26 cellular contexts compared by ENCODE assay signal in the genomic region with DNA sequence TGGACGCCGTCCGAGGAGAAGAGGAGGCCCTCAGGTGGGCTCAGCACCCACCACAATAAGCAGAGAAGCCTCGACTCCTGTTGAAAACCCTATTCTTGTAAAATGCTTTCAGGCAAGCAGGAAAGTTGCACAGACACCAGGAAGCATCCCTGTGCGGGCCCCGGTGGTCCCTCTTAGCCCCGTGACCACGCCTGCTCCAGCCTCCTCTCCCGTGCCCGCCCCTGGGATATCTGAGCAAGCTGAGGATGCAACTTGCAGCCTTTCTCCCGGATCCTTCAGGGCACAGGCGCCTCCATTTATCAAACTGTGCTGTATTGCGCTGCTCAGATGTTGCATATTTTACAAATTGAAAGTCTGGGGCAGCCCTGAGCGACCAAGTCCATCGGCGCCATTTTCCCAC.
DNase-seq lines count a peak whose midpoint lies in the region; ATAC-seq, FAIRE-seq and TF ChIP-seq lines count a peak whose summit lies in the region.
"Had no signal": no experiment of that assay in that cellular context is flagged by ENCODE, and none has a peak within 500 bp of the region (broad histone marks: within the 10 kb centered on the region; RNA-seq: fewer than 3 reads in every experiment).

No MANE protein-coding gene starts in this region.

- no peak for FAIRE-seq in kidney (lab: Jason Lieb, UNC)
- FAIRE-seq: GM18507, H1 had no signal

- intact Hi-C loops in heart left ventricle (cut with DNase I), result no loop called here
- intact Hi-C loops in kidney (cut with DNase I), result no loop called here
- intact Hi-C loops in posterior vena cava (cut with DNase I), result loop anchor here in 1 of 2 donors (5.0 kb wide), 1 partner anchor 383 kb away; no protein-coding TSS in a partner anchor
- intact Hi-C loops in uterus (cut with DNase I; ENCODE audit: low total_unique reads), result no loop called here

- TF ChIP-seq CTCF in heart left ventricle (IDR thresholded peaks at IDR 0.05) (no peak), right atrium auricular region (IDR thresholded peaks at IDR 0.05) (no peak), kidney (IDR thresholded peaks at IDR 0.05; ENCODE audit: borderline replicate concordance, extremely low read depth, insufficient read depth) (no peak), uterus (IDR thresholded peaks at IDR 0.05) (no peak)

- WGBS in heart left ventricle, 4 donors, result 86 to 94% (median 91%) methylated on average over 16 of the region's 16 CpGs

- H3K4me1 ChIP-seq in heart left ventricle (no peaks in the 10 kb centered on the region), right atrium auricular region (no peaks in the 10 kb centered on the region), kidney (ENCODE audit: control insufficient read depth in 1 of 2, insufficient read depth in 1 of 2, low read depth in 1 of 2, low read length in 2 of 2) (no peaks in the 10 kb centered on the region), uterus (no peaks in the 10 kb centered on the region)
- H3K4me1 ChIP-seq: heart right ventricle, psoas muscle had no signal

- TF ChIP-seq POLR2A in heart left ventricle (IDR thresholded peaks at IDR 0.05) (no peak), uterus (IDR thresholded peaks at IDR 0.05) (no peak)

- ATAC-seq in heart left ventricle (no peak), HG02870 (IDR thresholded peaks at IDR 0.05; ENCODE audit: unreplicated experiment) (no peak), GM18520 (IDR thresholded peaks at IDR 0.05; ENCODE audit: unreplicated experiment) (no peak)
- ATAC-seq: activated CD8-positive, alpha-beta T cell treated with anti-CD3 and anti-CD28 coated beads, Interleukin-2, amount 10 ng/mL, durations not matched to agents 7 days and 5 days; heart right ventricle; PC-3; psoas muscle; stimulated activated naive CD8-positive, alpha-beta T cell treated with anti-CD3 and anti-CD28 coated beads, Interleukin-15, Interleukin-2, amounts not matched to agents 100 U/mL and 50 U/mL, for 24 hours had no signal

- peaks cover 0 to 12% (median 0%) of the 10 kb centered on the region in 12 donors for H3K9me3 ChIP-seq in heart left ventricle
- H3K9me3 ChIP-seq in right atrium auricular region, result peaks cover 0 to 9% of the 10 kb centered on the region in 2 donors
- no peaks in the 10 kb centered on the region for H3K9me3 ChIP-seq in kidney (ENCODE audit: control insufficient read depth in 1 of 2, low read length in 2 of 2)
- no peaks in the 10 kb centered on the region for H3K9me3 ChIP-seq in uterus
- H3K9me3 ChIP-seq: psoas muscle had no signal

- H3K27me3 ChIP-seq in heart left ventricle, result peaks cover 0 to 20% (median 3%) of the 10 kb centered on the region in 9 donors
- H3K27me3 ChIP-seq in right atrium auricular region, result no peaks in the 10 kb centered on the region
- H3K27me3 ChIP-seq in uterus, result no peaks in the 10 kb centered on the region
- H3K27me3 ChIP-seq: BLaER1 had no signal

- DNase-seq in heart left ventricle, result peak in 4 of 5 donors; percentile 1 to 25 (median 4)
- DNase-seq in right atrium auricular region (ENCODE audit: low spot score), result no peak
- peak; percentile 48 for DNase-seq in kidney
- peak; percentile 72 for DNase-seq in posterior vena cava (ENCODE audit: low spot score)
- peak; percentile 3 for DNase-seq in uterus
- DNase-seq: activated CD8-positive, alpha-beta T cell treated with anti-CD3 and anti-CD28 coated beads, Interleukin-2, amount 10 ng/mL, durations not matched to agents 7 days and 5 days; activated naive CD4-positive, alpha-beta T cell; activated T-cell treated with anti-CD3 and anti-CD28 coated beads, Interleukin-2, amount 50 U/mL, for 1 hour; cerebellar nuclear complex; EL; foreskin melanocyte; kidney glomerular epithelial cell; mesendoderm; NCI-H1436 treated with DMSO at 0.1 percent for 48 hours; NCI-H345; NCI-H69; PC-3; SHP77 treated with DMSO at 0.1 percent for 48 hours; stimulated activated naive CD8-positive, alpha-beta T cell treated with anti-CD3 and anti-CD28 coated beads, Interleukin-15, Interleukin-2, amounts not matched to agents 100 U/mL and 50 U/mL, for 24 hours had no signal

- H3K4me3 ChIP-seq in heart left ventricle (no peak overlapping the region), right atrium auricular region (no peak overlapping the region), kidney (ENCODE audit: low read length in 2 of 2) (no peak overlapping the region), uterus (no peak overlapping the region)
- H3K4me3 ChIP-seq: BLaER1, heart right ventricle, psoas muscle had no signal

- no peak overlapping the region for H3K9ac ChIP-seq in kidney (ENCODE audit: low read length in 2 of 2)
- H3K9ac ChIP-seq: BLaER1 had no signal

- H3K27ac ChIP-seq in heart left ventricle (no peak overlapping the region), right atrium auricular region (no peak overlapping the region), kidney (ENCODE audit: low read depth in 2 of 2, low read length in 2 of 2) (no peak overlapping the region), uterus (no peak overlapping the region)
- H3K27ac ChIP-seq: BLaER1, heart right ventricle, psoas muscle had no signal

- H3K36me3 ChIP-seq in heart left ventricle, result no peaks in the 10 kb centered on the region
- no peaks in the 10 kb centered on the region for H3K36me3 ChIP-seq in right atrium auricular region
- H3K36me3 ChIP-seq in kidney (ENCODE audit: control insufficient read depth in 1 of 2, insufficient read depth in 2 of 2, low read length in 2 of 2), result no peaks in the 10 kb centered on the region
- H3K36me3 ChIP-seq in uterus, result no peaks in the 10 kb centered on the region
- H3K36me3 ChIP-seq: BLaER1, heart right ventricle had no signal
